8 cellular contexts compared by ENCODE assay signal in the genomic region with DNA sequence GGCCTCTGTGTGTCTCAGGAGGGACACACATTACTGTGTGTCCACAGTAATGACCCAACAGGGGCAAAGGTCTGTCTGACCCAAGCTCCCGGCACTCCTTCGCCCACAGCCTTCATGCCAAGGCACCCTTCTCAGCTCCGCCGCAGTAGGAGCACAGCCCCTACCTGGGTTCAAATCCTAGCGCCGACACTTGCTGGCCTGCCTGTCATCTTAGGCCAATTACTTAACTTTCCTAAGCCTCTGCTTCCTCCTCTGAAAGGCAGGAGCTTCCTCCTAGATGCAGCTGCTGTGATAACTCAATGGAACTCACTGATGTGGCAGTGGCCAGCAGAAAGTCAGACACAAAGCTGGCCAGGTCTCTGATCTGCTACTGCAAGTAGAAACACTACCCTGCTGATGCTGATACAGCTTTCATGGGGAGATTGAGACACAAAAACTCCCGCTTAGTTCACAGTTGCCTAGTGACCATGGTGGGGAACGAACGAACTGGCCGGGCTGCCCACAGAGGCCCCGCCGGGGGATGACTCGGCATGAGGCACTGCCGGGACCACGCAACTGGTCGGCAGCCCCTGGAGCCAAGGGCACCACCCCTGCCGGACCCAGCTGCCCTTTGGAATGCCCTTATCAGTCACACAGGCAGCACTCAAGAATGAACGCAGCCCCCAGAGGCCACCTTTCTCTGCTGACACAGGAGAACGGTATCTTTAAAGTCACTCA. TPM values are rescaled to one million over a fixed set of nuclear protein-coding genes. Genes with fewer than 3 reads are reported as not detected.
DNase-seq lines count a peak whose midpoint lies in the region; ATAC-seq and TF ChIP-seq lines count a peak whose summit lies in the region.

No MANE protein-coding gene starts in this region.

- H3K4me1 ChIP-seq in aorta (ENCODE audit: control insufficient read depth in 1 of 2, insufficient read depth in 2 of 2, low read length in 2 of 2), result peaks cover 0 to 2% of the 10 kb centered on the region in 2 donors

- no peak for TF ChIP-seq POLR2A in NB4 (IDR thresholded peaks at IDR 0.05; ENCODE audit: extremely low read depth, insufficient read length)

- H3K9me3 Mint-ChIP-seq in CD14-positive monocyte, result peaks cover 0 to 5% (median 0%) of the 10 kb centered on the region in 7 donors
- H3K9me3 Mint-ChIP-seq in central memory CD8-positive, alpha-beta T cell, result no peaks in the 10 kb centered on the region
- peaks cover 4% of the 10 kb centered on the region for H3K9me3 Mint-ChIP-seq in mesothelial cell of epicardium

- H3K27ac Mint-ChIP-seq in CD14-positive monocyte (peak overlapping the region; percentile 89 to 95 (median 92)), mesothelial cell of epicardium (peak overlapping the region; percentile 76)
- peak overlapping the region; percentile 93 for H3K27ac Mint-ChIP-seq in central memory CD8-positive, alpha-beta T cell (ENCODE audit: low read depth)

- H3K9me3 ChIP-seq in aorta (ENCODE audit: control insufficient read depth, low read length), result no peaks in the 10 kb centered on the region

- H3K4me3 ChIP-seq in NB4 (ENCODE audit: low read depth, low read length), result no peak overlapping the region
- H3K4me3 ChIP-seq in aorta (ENCODE audit: low read length in 2 of 2), result no peak overlapping the region

- peaks cover 0 to 7% of the 10 kb centered on the region in 2 donors for H3K36me3 ChIP-seq in aorta (ENCODE audit: control insufficient read depth in 1 of 2, insufficient read depth in 2 of 2, low read length in 1 of 2)

- H3K36me3 Mint-ChIP-seq in CD14-positive monocyte, result peaks cover 77 to 85% of the 10 kb centered on the region in 2 donors
- H3K36me3 Mint-ChIP-seq in central memory CD8-positive, alpha-beta T cell (ENCODE audit: insufficient read depth), result peaks cover 67% of the 10 kb centered on the region
- H3K36me3 Mint-ChIP-seq in mesothelial cell of epicardium, result peaks cover 20% of the 10 kb centered on the region

- WGBS in aorta, 2 donors, result 20 to 22% methylated on average over 19 of the region's 19 CpGs

- ATAC-seq in central memory CD8-positive, alpha-beta T cell (replicated peaks; ENCODE audit: extremely low read depth, poor library complexity, severe bottlenecking), result no peak
- ATAC-seq in aorta (ENCODE audit: low FRiP score) (peak; percentile 73), HG02763 (IDR thresholded peaks at IDR 0.05; ENCODE audit: unreplicated experiment) (no peak)

- peak; percentile 82 for DNase-seq in CD14-positive monocyte (ENCODE audit: low spot score)
- DNase-seq in NB4 (ENCODE audit: low read depth), result peak; percentile 66
- DNase-seq in central memory CD8-positive, alpha-beta T cell (ENCODE audit: low spot score in 2 of 2), result no peak
- no peak for DNase-seq in mesothelial cell of epicardium (ENCODE audit: low spot score in 2 of 2, unreplicated experiment in 2 of 2)
- DNase-seq in aorta, result peak; percentile 79 to 95
- DNase-seq in H4 (ENCODE audit: low spot score), result no peak
- DNase-seq in DMS 273 (lab: John Stamatoyannopoulos, UW; ENCODE audit: unreplicated experiment), result no peak

- TF ChIP-seq CTCF in CD14-positive monocyte (IDR thresholded peaks at IDR 0.05) (no peak), NB4 (IDR thresholded peaks at IDR 0.05; ENCODE audit: low read depth, low read length) (no peak), mesothelial cell of epicardium (IDR thresholded peaks at IDR 0.05; ENCODE audit: unreplicated experiment) (no peak)

- H3K27me3 Mint-ChIP-seq in CD14-positive monocyte (ENCODE audit: low read depth in 3 of 3), result peaks cover 0 to 7% (median 3%) of the 10 kb centered on the region in 3 donors
- H3K27me3 Mint-ChIP-seq in central memory CD8-positive, alpha-beta T cell, result no peaks in the 10 kb centered on the region
- no peaks in the 10 kb centered on the region for H3K27me3 Mint-ChIP-seq in mesothelial cell of epicardium (ENCODE audit: low read depth)

- peak overlapping the region; percentile 71 to 76 for H3K4me3 Mint-ChIP-seq in CD14-positive monocyte
- peak overlapping the region; percentile 80 for H3K4me3 Mint-ChIP-seq in central memory CD8-positive, alpha-beta T cell
- H3K4me3 Mint-ChIP-seq in mesothelial cell of epicardium, result no peak overlapping the region

- intact Hi-C loops in CD14-positive monocyte (cut with micrococcal nuclease), result loop anchor here in 1 of 2 donors (2.0 kb wide), 1 partner anchor 14 kb away; no protein-coding TSS in a partner anchor
- intact Hi-C loops in aorta (cut with DNase I), result no loop called here

- H3K27me3 ChIP-seq in aorta (ENCODE audit: control insufficient read depth in 1 of 2, insufficient read depth in 2 of 2, low read length in 1 of 2), result no peaks in the 10 kb centered on the region

- peaks cover 83% of the 10 kb centered on the region for H3K4me1 Mint-ChIP-seq in CD14-positive monocyte
- H3K4me1 Mint-ChIP-seq in central memory CD8-positive, alpha-beta T cell, result peaks cover 76% of the 10 kb centered on the region
- peaks cover 43% of the 10 kb centered on the region for H3K4me1 Mint-ChIP-seq in mesothelial cell of epicardium

- peak overlapping the region; percentile 47 to 75 for H3K27ac ChIP-seq in aorta (ENCODE audit: low read depth in 1 of 2, low read length in 2 of 2)

RNA-seq across cellular contexts. Expression of a gene that starts 8.1 kb away (rescaled TPM):
- polyA plus RNA-seq in CD14-positive monocyte, result 10 to 100 TPM; 30.3 to 48.4 TPM
- total RNA-seq in mesothelial cell of epicardium, result 84.9 to 94.5 TPM (median 86.8 TPM) in 3 replicates
- 100 to 1,000 TPM in 1 of 2 donors, 10 to 100 TPM in 1; 61.8 to 122 TPM for total RNA-seq in aorta
- 10 to 100 TPM; 14.4 to 28.8 TPM for polyA plus RNA-seq in aorta
- total RNA-seq in H4 (2014; rRNA removed; shearing (Covaris generic)), result 13.5 and 14.2 TPM in 2 replicates

RNA-seq across cellular contexts. Expression of a gene that starts 25.9 kb away (rescaled TPM):
- not detected for polyA plus RNA-seq in CD14-positive monocyte
- total RNA-seq in mesothelial cell of epicardium, result 24.6 to 30.1 TPM (median 25.0 TPM) in 3 replicates
- 1 to 10 TPM in 1 of 2 donors, under 1 TPM in 1; 0.29 to 1.2 TPM for total RNA-seq in aorta
- 1 to 10 TPM in 1 of 2 donors, under 1 TPM in 1; 0.56 to 6.0 TPM for polyA plus RNA-seq in aorta
- total RNA-seq in H4 (2014; rRNA removed; shearing (Covaris generic)), result 0.02 TPM in 1 of 2 replicates, not detected in the other

RNA-seq across cellular contexts. Expression of a gene that starts 46.7 kb away (rescaled TPM):
- polyA plus RNA-seq in CD14-positive monocyte, result 1 to 10 TPM; 2.6 to 4.0 TPM
- total RNA-seq in mesothelial cell of epicardium, result 29.8 to 32.9 TPM (median 31.7 TPM) in 3 replicates
- 10 to 100 TPM; 19.6 to 20.6 TPM for total RNA-seq in aorta
- polyA plus RNA-seq in aorta, result 10 to 100 TPM in 1 of 2 donors, 1 to 10 TPM in 1; 7.0 to 34.9 TPM
- 6.0 and 9.5 TPM in 2 replicates for total RNA-seq in H4 (2014; rRNA removed; shearing (Covaris generic))

RNA-seq across cellular contexts. Expression of a gene that starts 54.2 kb away (rescaled TPM):
- polyA plus RNA-seq in CD14-positive monocyte, result 1 to 10 TPM; 9.0 to 9.4 TPM
- 12.3 to 14.4 TPM (median 13.5 TPM) in 3 replicates for total RNA-seq in mesothelial cell of epicardium
- 10 to 100 TPM; 32.7 to 36.8 TPM for total RNA-seq in aorta
- polyA plus RNA-seq in aorta, result 10 to 100 TPM in 1 of 2 donors, 1 to 10 TPM in 1; 9.5 to 28.6 TPM
- 6.4 and 9.1 TPM in 2 replicates for total RNA-seq in H4 (2014; rRNA removed; shearing (Covaris generic))

RNA-seq across cellular contexts. Expression of a gene that starts 60.0 kb away (rescaled TPM):
- polyA plus RNA-seq in CD14-positive monocyte, result 10 to 100 TPM in 1 of 2 donors, 1 to 10 TPM in 1; 9.4 to 10.0 TPM
- 44.5 to 45.4 TPM (median 44.9 TPM) in 3 replicates for total RNA-seq in mesothelial cell of epicardium
- 10 to 100 TPM; 14.5 to 18.0 TPM for total RNA-seq in aorta
- polyA plus RNA-seq in aorta, result 10 to 100 TPM in 1 of 2 donors, 1 to 10 TPM in 1; 9.1 to 18.8 TPM
- total RNA-seq in H4 (2014; rRNA removed; shearing (Covaris generic)), result 8.9 and 10.6 TPM in 2 replicates

Comparison
In these comparisons a context has a peak if more than half of its experiments do, and no peak if none do; other contexts are left out.
1. DNase-seq: peak in CD14-positive monocyte (single experiment), NB4 (single experiment) and aorta (2 of 2); none in central memory CD8-positive, alpha-beta T cell (0 of 2), mesothelial cell of epicardium (0 of 2), H4 (single experiment) and DMS 273 (single experiment).
2. RNA of a gene that starts 25.9 kb away (total RNA-seq): 24.6 to 30.1 TPM in mesothelial cell of epicardium; 0.29 to 1.2 TPM in aorta and 0.02 TPM in H4; every median in the first group is over 10 times any median in the second.
3. Peak in every context shown above with its lines, with median percentiles within 50 percentile points of each other: H3K27ac Mint-ChIP-seq.